In genomic region chr17:48566717-48567116, GRCh38 we compare ENCODE assay signal across 16 cellular contexts. TPM values are rescaled to one million over a fixed set of nuclear protein-coding genes. Genes with fewer than 3 reads are reported as not detected.
"Had no signal": no experiment of that assay in that cellular context is flagged by ENCODE, and none has a peak within 500 bp of the region (broad histone marks: within the 10 kb centered on the region; RNA-seq: fewer than 3 reads in every experiment).

No MANE protein-coding gene starts in this region.

- H3K4me1 ChIP-seq: parathyroid adenoma had no signal

- H3K36me3 ChIP-seq: tibial nerve had no signal

- H3K27ac ChIP-seq: parathyroid adenoma had no signal

- H3K9me3 ChIP-seq: tibial nerve had no signal

- ATAC-seq: activated CD8-positive, alpha-beta T cell treated with anti-CD3 and anti-CD28 coated beads, Interleukin-2, amount 10 ng/mL, durations not matched to agents 7 days and 5 days; left ventricle myocardium superior; WTC11 had no signal

- DNase-seq: activated CD4-positive, alpha-beta T cell treated with anti-CD3 and anti-CD28 coated beads for 48 hours; activated CD8-positive, alpha-beta memory T cell treated with anti-CD3 and anti-CD28 coated beads, Interleukin-2, amount 50 U/mL, for 48 hours; activated CD8-positive, alpha-beta T cell treated with anti-CD3 and anti-CD28 coated beads, Interleukin-2, amount 10 ng/mL, durations not matched to agents 7 days and 5 days; caudate nucleus; effector CD4-positive, alpha-beta T cell; left ventricle myocardium superior; naive B cell had no signal

- H3K4me3 ChIP-seq: coronary artery, smooth muscle cell, tibial nerve had no signal

RNA-seq across cellular contexts. Expression of gene HOXB5, which starts 26.9 kb away (rescaled TPM):
- total RNA-seq: activated CD8-positive, alpha-beta T cell treated with anti-CD3 and anti-CD28 coated beads, Interleukin-2, amount 10 ng/mL, durations not matched to agents 7 days and 5 days; left ventricle myocardium superior; WTC11 had no signal
- polyA plus RNA-seq: keratinocyte had no signal

RNA-seq across cellular contexts. Expression of gene HOXB1, which starts 35.9 kb away (rescaled TPM):
- total RNA-seq: activated CD8-positive, alpha-beta T cell treated with anti-CD3 and anti-CD28 coated beads, Interleukin-2, amount 10 ng/mL, durations not matched to agents 7 days and 5 days; endothelial cell of umbilical vein; left ventricle myocardium superior; mesenteric fat pad; smooth muscle cell; subcutaneous adipose tissue; tibial nerve had no signal
- polyA plus RNA-seq: endothelial cell of umbilical vein, keratinocyte, smooth muscle cell had no signal
